ENCODE assay signal across 1 cellular context in the genomic region with DNA sequence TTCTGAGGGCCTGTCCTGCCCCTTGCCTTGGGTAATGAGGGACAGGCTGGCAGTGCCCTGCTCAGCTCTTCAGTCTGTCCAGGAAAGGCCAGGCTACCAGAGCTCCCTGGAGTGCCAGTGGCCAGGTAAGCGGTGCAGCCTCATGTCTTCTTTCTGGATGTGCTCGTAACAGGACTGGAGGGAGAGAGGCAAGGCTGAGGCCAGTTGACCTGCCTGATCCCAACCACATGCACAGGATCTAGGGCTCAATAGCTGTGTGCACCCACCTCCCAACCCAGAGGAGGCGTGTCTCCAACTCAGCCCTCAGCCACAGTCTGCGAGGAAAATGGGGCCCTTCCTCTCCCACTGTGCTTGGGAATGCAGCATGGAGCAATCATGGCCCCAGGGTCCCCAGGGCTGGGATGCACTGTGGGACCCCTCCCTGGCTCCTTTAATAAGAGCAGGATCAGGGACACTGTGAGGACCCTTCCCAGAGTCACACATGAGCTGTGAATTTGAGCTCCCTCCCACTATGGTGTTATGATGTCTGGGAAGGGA.
TF ChIP-seq lines count a peak whose summit lies in the region.

No MANE protein-coding gene starts in this region.

TF ChIP-seq in WTC11, 78 proteins besides CTCF, POLR2A, EP300 and RAD21 (continued from another document):
- no peak for TF ChIP-seq E2F5 (CRISPR knock-in tag; IDR thresholded peaks at IDR 0.05)
- no peak for TF ChIP-seq IRF2 (CRISPR knock-in tag; IDR thresholded peaks at IDR 0.05; ENCODE audit: borderline replicate concordance, low read depth)
- TF ChIP-seq GABPB1 (CRISPR knock-in tag; IDR thresholded peaks at IDR 0.05) = no peak
- no peak for TF ChIP-seq ZNF263 (CRISPR knock-in tag; IDR thresholded peaks at IDR 0.05; ENCODE audit: low read depth)
- TF ChIP-seq GRHL2 (CRISPR knock-in tag; IDR thresholded peaks at IDR 0.05; ENCODE audit: insufficient replicate concordance, severe bottlenecking) = no peak
